ENCODE assay signal across 8 cellular contexts in genomic region chr10:31929260-31929985, GRCh38. TPM values are rescaled to one million over a fixed set of nuclear protein-coding genes. Genes with fewer than 3 reads are reported as not detected.
DNase-seq lines count a peak whose midpoint lies in the region; ATAC-seq and TF ChIP-seq lines count a peak whose summit lies in the region.

No MANE protein-coding gene starts in this region.

- intact Hi-C loops in breast epithelium (cut with DNase I; ENCODE audit: low total_unique reads): no loop called here
- intact Hi-C loops in sciatic nerve (cut with DNase I): loop anchor here (10.0 kb wide), 1 partner anchor 65 kb away; no protein-coding TSS in a partner anchor

- DNase-seq in C1 segment of cervical spinal cord (lab: John Stamatoyannopoulos, UW) (peak in 13 of 14 donors; percentile 42 to 87 (median 74)), HK-2 (ENCODE audit: unreplicated experiment) (peak; percentile 51), SK-N-MC (ENCODE audit: low read depth, low spot score) (no peak), breast epithelium (ENCODE audit: low spot score in 2 of 2) (peak; percentile 58 to 67), iPS DF 6.9 (ENCODE audit: low read depth, low spot score) (no peak), sciatic nerve (ENCODE audit: low spot score) (peak; percentile 76)

- no peaks in the 10 kb centered on the region for H3K9me3 ChIP-seq in SK-N-MC (ENCODE audit: low read depth, low read length)
- no peaks in the 10 kb centered on the region for H3K9me3 ChIP-seq in breast epithelium
- no peaks in the 10 kb centered on the region for H3K9me3 ChIP-seq in iPS DF 6.9 (ENCODE audit: control insufficient read depth, insufficient read depth, low read length)

- no peaks in the 10 kb centered on the region for H3K36me3 ChIP-seq in SK-N-MC (ENCODE audit: insufficient read depth, low read length)
- H3K36me3 ChIP-seq in breast epithelium: no peaks in the 10 kb centered on the region
- no peaks in the 10 kb centered on the region for H3K36me3 ChIP-seq in iPS DF 6.9 (ENCODE audit: control insufficient read depth, insufficient read depth, low read length)

- H3K27me3 ChIP-seq in breast epithelium (no peaks in the 10 kb centered on the region), iPS DF 6.9 (ENCODE audit: control insufficient read depth, insufficient read depth, low read length) (no peaks in the 10 kb centered on the region)

- H3K27ac ChIP-seq in SK-N-MC (no peak overlapping the region), breast epithelium (peak overlapping the region; percentile 94 to 98), iPS DF 6.9 (ENCODE audit: low read length) (no peak overlapping the region)

- no CpG with 5 or more reads among the region's 25 CpGs for WGBS in iPS DF 6.9 (ENCODE audit: insufficient coverage, insufficient read length)

- H3K4me3 ChIP-seq in SK-N-MC (peak overlapping the region; percentile 81), breast epithelium (peak overlapping the region; percentile 79 to 90 (median 81)), iPS DF 6.9 (ENCODE audit: low read length) (peak overlapping the region; percentile 92; the same call in 1 of the 2 replicates)

- TF ChIP-seq CTCF in breast epithelium (IDR thresholded peaks at IDR 0.05): no peak

- TF ChIP-seq POLR2A in breast epithelium (IDR thresholded peaks at IDR 0.05): no peak

- H3K4me1 ChIP-seq in breast epithelium (peaks cover 0 to 9% of the 10 kb centered on the region in 2 donors), iPS DF 6.9 (ENCODE audit: control insufficient read depth, insufficient read depth, low read length) (no peaks in the 10 kb centered on the region)

- H3K9ac ChIP-seq in SK-N-MC (ENCODE audit: insufficient read length): peak overlapping the region; percentile 71

- ATAC-seq in GM19324 (IDR thresholded peaks at IDR 0.05; ENCODE audit: low FRiP score, unreplicated experiment) (peak; percentile 27), sciatic nerve (peak; percentile 81), GM19452 (IDR thresholded peaks at IDR 0.05; ENCODE audit: unreplicated experiment) (no peak)

RNA-seq across cellular contexts. Expression of gene ARHGAP12, which starts 0.8 kb away (rescaled TPM):
- total RNA-seq in breast epithelium (100 to 1,000 TPM in 1 of 3 donors, 10 to 100 TPM in 2; 40.0 to 102 (median 60.0) TPM), sciatic nerve (57.0 TPM)

Comparison
In these comparisons a context has a peak if more than half of its experiments do, and no peak if none do; other contexts are left out.
1. DNase-seq: peak in C1 segment of cervical spinal cord (13 of 14), HK-2 (single experiment), breast epithelium (2 of 2) and sciatic nerve (single experiment); none in SK-N-MC (single experiment) and iPS DF 6.9 (single experiment).
2. H3K27ac ChIP-seq: peak in breast epithelium (2 of 2); none in SK-N-MC (single experiment) and iPS DF 6.9 (single experiment).
3. Peak in every context shown above with its lines, with median percentiles within 50 percentile points of each other: H3K4me3 ChIP-seq.